ENCODE assay signal across 21 cellular contexts in the genomic region with DNA sequence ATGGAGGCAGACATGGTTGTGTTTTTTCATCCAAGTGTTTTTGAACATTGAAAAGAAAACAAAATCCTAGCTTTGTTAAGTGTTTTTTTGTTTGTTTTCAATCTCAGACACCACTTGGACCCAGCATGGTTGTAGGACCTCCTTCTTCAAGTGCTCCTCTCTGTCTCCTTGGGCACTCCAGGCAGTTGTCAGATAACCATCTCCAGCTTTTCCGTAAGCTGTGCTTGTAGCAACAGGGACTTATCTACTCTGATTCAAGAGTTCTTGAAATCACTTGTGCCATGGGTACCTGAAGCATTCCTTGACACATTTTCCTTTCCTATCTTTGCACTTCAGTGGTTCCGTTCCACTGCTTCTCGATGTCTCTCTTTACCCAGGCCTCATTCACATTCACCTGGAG.
DNase-seq lines count a peak whose midpoint lies in the region; ATAC-seq and TF ChIP-seq lines count a peak whose summit lies in the region.
"Had no signal": no experiment of that assay in that cellular context is flagged by ENCODE, and none has a peak within 500 bp of the region (broad histone marks: within the 10 kb centered on the region; RNA-seq: fewer than 3 reads in every experiment).

No MANE protein-coding gene starts in this region.

- TF ChIP-seq EP300 in suprapubic skin (IDR thresholded peaks at IDR 0.05), result no peak

- TF ChIP-seq CTCF in lower lobe of right lung (IDR thresholded peaks at IDR 0.05), result no peak
- TF ChIP-seq CTCF in upper lobe of right lung (IDR thresholded peaks at IDR 0.05), result no peak
- TF ChIP-seq CTCF in suprapubic skin (IDR thresholded peaks at IDR 0.05), result no peak
- TF ChIP-seq CTCF in dorsolateral prefrontal cortex (IDR thresholded peaks at IDR 0.05 in 54 of 56, conservative IDR thresholded peaks at IDR 0.05 in 2 of 56; ENCODE audit: low read depth in 1 of 56, partially characterized antibody in 56 of 56), result no peak
- TF ChIP-seq CTCF in mesothelial cell of epicardium (IDR thresholded peaks at IDR 0.05; ENCODE audit: unreplicated experiment), result no peak

- ATAC-seq in lower lobe of right lung (peak; percentile 63), upper lobe of right lung (peak; percentile 55)
- ATAC-seq: CD8-positive, alpha-beta T cell had no signal

- 89% methylated on average over 3 of the region's 3 CpGs for WGBS in suprapubic skin

- H3K36me3 Mint-ChIP-seq in mesothelial cell of epicardium, result no peaks in the 10 kb centered on the region
- H3K36me3 Mint-ChIP-seq: CD4-positive, CD25-positive, alpha-beta regulatory T cell; CD8-positive, alpha-beta T cell had no signal

- no peak overlapping the region for H3K4me3 ChIP-seq in lower lobe of right lung
- no peak overlapping the region for H3K4me3 ChIP-seq in upper lobe of right lung
- H3K4me3 ChIP-seq in suprapubic skin, result no peak overlapping the region
- no peak overlapping the region for H3K4me3 ChIP-seq in dorsolateral prefrontal cortex
- H3K4me3 ChIP-seq: BLaER1, HAP-1 had no signal

- no peaks in the 10 kb centered on the region for H3K27me3 Mint-ChIP-seq in mesothelial cell of epicardium (ENCODE audit: low read depth)
- H3K27me3 Mint-ChIP-seq: B cell; CD4-positive, CD25-positive, alpha-beta regulatory T cell had no signal

- DNase-seq in DMS53 (lab: John Stamatoyannopoulos, UW) (peak; percentile 30), DMS53 treated with DMSO at 0.1 percent for 48 hours (lab: John Stamatoyannopoulos, UW; ENCODE audit: unreplicated experiment) (no peak), SK-N-DZ (ENCODE audit: low spot score) (peak; percentile 1), lower lobe of right lung (no peak), upper lobe of right lung (no peak), suprapubic skin (ENCODE audit: low spot score in 2 of 2) (no peak), dorsolateral prefrontal cortex (no peak), mesothelial cell of epicardium (ENCODE audit: low spot score in 2 of 2, unreplicated experiment in 2 of 2) (no peak)
- DNase-seq: Caco-2; CD4-positive, CD25-positive, alpha-beta regulatory T cell; CD8-positive, alpha-beta T cell; DMS153; DMS79 treated with DMSO at 0.1 percent for 48 hours; GF-D8; GOT3; HFFc6 had no signal

- H3K27ac ChIP-seq in lower lobe of right lung (no peak overlapping the region), upper lobe of right lung (no peak overlapping the region), suprapubic skin (no peak overlapping the region), dorsolateral prefrontal cortex (no peak overlapping the region)
- H3K27ac ChIP-seq: 22Rv1, BLaER1, C4-2B had no signal

- no peaks in the 10 kb centered on the region for H3K4me1 ChIP-seq in lower lobe of right lung
- no peaks in the 10 kb centered on the region for H3K4me1 ChIP-seq in upper lobe of right lung
- H3K4me1 ChIP-seq in suprapubic skin, result no peaks in the 10 kb centered on the region
- H3K4me1 ChIP-seq: BLaER1, Caco-2, HAP-1 had no signal

- no peak overlapping the region for H3K27ac Mint-ChIP-seq in mesothelial cell of epicardium
- H3K27ac Mint-ChIP-seq: B cell; CD4-positive, CD25-positive, alpha-beta regulatory T cell; CD8-positive, alpha-beta T cell; HFFc6 had no signal

- H3K27me3 ChIP-seq in lower lobe of right lung (ENCODE audit: low read depth), result no peaks in the 10 kb centered on the region
- H3K27me3 ChIP-seq in upper lobe of right lung, result no peaks in the 10 kb centered on the region
- no peaks in the 10 kb centered on the region for H3K27me3 ChIP-seq in suprapubic skin
- peaks cover 0 to 26% (median 4%) of the 10 kb centered on the region in 45 donors for H3K27me3 ChIP-seq in dorsolateral prefrontal cortex
- H3K27me3 ChIP-seq: BLaER1 had no signal

- H3K9me3 Mint-ChIP-seq in mesothelial cell of epicardium, result peaks cover 36% of the 10 kb centered on the region
- H3K9me3 Mint-ChIP-seq: HFFc6 had no signal

- no peaks in the 10 kb centered on the region for H3K4me1 Mint-ChIP-seq in mesothelial cell of epicardium
- H3K4me1 Mint-ChIP-seq: CD4-positive, CD25-positive, alpha-beta regulatory T cell had no signal

- intact Hi-C loops in lower lobe of right lung (cut with DNase I), result no loop called here
- intact Hi-C loops in upper lobe of right lung (cut with DNase I), result no loop called here
- intact Hi-C loops in dorsolateral prefrontal cortex (cut with DNase I), result no loop called here

- no peak for TF ChIP-seq POLR2A in suprapubic skin (IDR thresholded peaks at IDR 0.05)

- H3K9me3 ChIP-seq in lower lobe of right lung (no peaks in the 10 kb centered on the region), upper lobe of right lung (no peaks in the 10 kb centered on the region), suprapubic skin (no peaks in the 10 kb centered on the region)
- H3K9me3 ChIP-seq: Caco-2, HAP-1 had no signal

- no peaks in the 10 kb centered on the region for H3K36me3 ChIP-seq in lower lobe of right lung
- H3K36me3 ChIP-seq in upper lobe of right lung, result no peaks in the 10 kb centered on the region
- no peaks in the 10 kb centered on the region for H3K36me3 ChIP-seq in suprapubic skin
- H3K36me3 ChIP-seq: BLaER1, HAP-1 had no signal

- no peak overlapping the region for H3K4me3 Mint-ChIP-seq in mesothelial cell of epicardium
- H3K4me3 Mint-ChIP-seq: B cell; CD4-positive, CD25-positive, alpha-beta regulatory T cell; CD8-positive, alpha-beta T cell; HFFc6 had no signal

Comparison
In these comparisons a context has a peak if more than half of its experiments do, and no peak if none do; other contexts are left out.
1. DNase-seq: peak in DMS53 (single experiment) and SK-N-DZ (single experiment); none in DMS53 treated with DMSO at 0.1 percent for 48 hours (single experiment), lower lobe of right lung (single experiment), upper lobe of right lung (single experiment), suprapubic skin (0 of 2), dorsolateral prefrontal cortex (0 of 10) and mesothelial cell of epicardium (0 of 2).